14 cellular contexts compared by ENCODE assay signal in the genomic region with DNA sequence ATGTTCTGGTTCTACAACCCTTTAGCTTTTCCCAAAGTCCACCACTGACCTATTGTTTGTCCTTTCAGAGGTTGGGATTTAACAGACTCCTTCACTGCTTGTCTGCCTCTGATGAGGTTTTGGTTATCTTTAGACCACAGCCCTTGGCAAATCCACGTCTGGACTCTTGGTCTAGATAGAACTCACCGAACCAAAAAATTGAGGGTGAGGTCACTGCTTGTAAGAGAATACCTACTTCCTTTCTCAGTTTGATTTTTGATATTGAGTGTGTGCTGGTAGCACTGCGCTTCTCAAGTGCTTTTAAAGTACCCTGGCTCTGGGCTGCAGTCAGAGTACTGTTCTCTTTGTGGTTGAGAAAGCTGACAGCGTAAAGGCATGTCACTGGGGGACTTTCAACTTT.
A peak's percentile ranks its signal among the peaks of the same experiment; 100 is the strongest.
DNase-seq lines count a peak whose midpoint lies in the region; ATAC-seq, FAIRE-seq and TF ChIP-seq lines count a peak whose summit lies in the region.
"Had no signal": no experiment of that assay in that cellular context is flagged by ENCODE, and none has a peak within 500 bp of the region (broad histone marks: within the 10 kb centered on the region; RNA-seq: fewer than 3 reads in every experiment).

No MANE protein-coding gene starts in this region.

- no peaks in the 10 kb centered on the region for H3K79me2 ChIP-seq in smooth muscle cell (ENCODE audit: low read depth)

- H3K4me1 ChIP-seq in heart right ventricle: peaks cover 0 to 9% (median 0%) of the 10 kb centered on the region in 9 donors
- peaks cover 7% of the 10 kb centered on the region for H3K4me1 ChIP-seq in smooth muscle cell (ENCODE audit: low read depth)
- H3K4me1 ChIP-seq: A549, colonic mucosa had no signal

- H3K9ac ChIP-seq in smooth muscle cell (ENCODE audit: low read depth): no peak overlapping the region

- no peaks in the 10 kb centered on the region for H4K20me1 ChIP-seq in smooth muscle cell (ENCODE audit: low read depth)

- peak overlapping the region; percentile 15 for H3K4me2 ChIP-seq in smooth muscle cell
- H3K4me2 ChIP-seq: A549, PC-9 had no signal

- no peak for TF ChIP-seq CTCF in heart right ventricle (IDR thresholded peaks at IDR 0.05)
- no peak for TF ChIP-seq CTCF in smooth muscle cell (IDR thresholded peaks at IDR 0.05; ENCODE audit: borderline replicate concordance, insufficient read depth, poor library complexity, severe bottlenecking)

- no peaks in the 10 kb centered on the region for H3F3A ChIP-seq in smooth muscle cell (ENCODE audit: low read depth)

- WGBS in heart right ventricle, 2 donors: 42 to 62% methylated on average over 4 of the region's 4 CpGs
- 52% methylated on average over 4 of the region's 4 CpGs for WGBS in smooth muscle cell (ENCODE audit: low lambda C conversion rate)

- H2AFZ ChIP-seq in smooth muscle cell (ENCODE audit: low read depth): no peak overlapping the region
- H2AFZ ChIP-seq: PC-9 had no signal

- ATAC-seq in heart right ventricle: peak in 6 of 8 donors; percentile 43 to 87 (median 63)
- ATAC-seq: A549; activated CD4-positive, CD25-positive, alpha-beta regulatory T cell treated with anti-CD3 and anti-CD28 coated beads, Interleukin-2, amount 50 U/mL, for 24 hours; HCT116 had no signal

- H3K36me3 ChIP-seq in heart right ventricle (peaks cover 0 to 68% (median 19%) of the 10 kb centered on the region in 9 donors), smooth muscle cell (ENCODE audit: low read depth) (no peaks in the 10 kb centered on the region)
- H3K36me3 ChIP-seq: colonic mucosa had no signal

- H3K9me3 ChIP-seq in heart right ventricle (no peaks in the 10 kb centered on the region), smooth muscle cell (replicated peaks; ENCODE audit: low read depth) (no peaks in the 10 kb centered on the region)
- H3K9me3 ChIP-seq: A549, colonic mucosa had no signal

- FAIRE-seq in RCC 7860 (lab: Jason Lieb, UNC): no peak
- FAIRE-seq: A549 had no signal

- H3K27ac ChIP-seq in heart right ventricle: no peak overlapping the region
- peak overlapping the region; percentile 44 for H3K27ac ChIP-seq in smooth muscle cell (ENCODE audit: low read depth)
- H3K27ac ChIP-seq: A549, colonic mucosa, PC-9 had no signal

- H3K4me3 ChIP-seq in heart right ventricle: no peak overlapping the region
- H3K4me3 ChIP-seq in smooth muscle cell: no peak overlapping the region
- H3K4me3 ChIP-seq: A549, colonic mucosa, PC-9 had no signal

- no peaks in the 10 kb centered on the region for H3K27me3 ChIP-seq in heart right ventricle
- no peaks in the 10 kb centered on the region for H3K27me3 ChIP-seq in smooth muscle cell (ENCODE audit: low read depth)
- H3K27me3 ChIP-seq: colonic mucosa had no signal

- intact Hi-C loops in heart right ventricle (cut with DNase I): no loop called here

- DNase-seq in NCI-H2196 (lab: John Stamatoyannopoulos, UW; ENCODE audit: unreplicated experiment): peak; percentile 3
- no peak for DNase-seq in NCI-H2196 treated with DMSO at 0.1 percent for 48 hours (lab: John Stamatoyannopoulos, UW; ENCODE audit: unreplicated experiment)
- DNase-seq in RCC 7860 (ENCODE audit: low spot score): peak; percentile 14
- DNase-seq in heart right ventricle: no peak
- DNase-seq in smooth muscle cell (lab: John Stamatoyannopoulos, UW; ENCODE audit: unreplicated experiment): no peak
- DNase-seq in iPS-NIHi7 (ENCODE audit: extremely low spot score): no peak
- no peak for DNase-seq in epidermal melanocyte (ENCODE audit: insufficient read length, low spot score)
- no peak for DNase-seq in RKO (ENCODE audit: low spot score)
- DNase-seq: colonic mucosa, NCI-H2171, PC-9 had no signal

Comparison
In these comparisons a context has a peak if more than half of its experiments do, and no peak if none do; other contexts are left out.
1. DNase-seq: peak in NCI-H2196 (single experiment) and RCC 7860 (single experiment); none in NCI-H2196 treated with DMSO at 0.1 percent for 48 hours (single experiment), heart right ventricle (0 of 2), smooth muscle cell (single experiment), iPS-NIHi7 (single experiment), epidermal melanocyte (single experiment) and RKO (single experiment).